In the genomic region with DNA sequence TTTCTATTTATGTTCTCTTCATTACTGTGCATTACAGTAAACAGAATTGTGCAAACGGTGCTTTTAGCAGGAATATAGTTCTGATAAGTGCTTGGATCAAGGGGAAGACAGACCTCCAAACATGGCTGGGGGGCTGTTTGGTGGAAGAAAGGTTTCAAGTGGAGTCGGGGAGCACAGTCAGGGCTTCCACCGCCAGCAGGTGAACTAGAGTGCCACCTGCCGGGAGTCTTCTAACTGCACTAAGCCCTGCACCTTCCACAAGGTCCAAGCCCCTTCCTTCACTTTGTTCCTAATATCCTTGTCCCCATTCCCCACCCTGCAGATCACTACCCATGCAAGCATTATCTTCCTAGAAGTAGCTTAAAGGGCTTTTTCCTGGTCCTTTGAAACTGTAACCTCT, we compare ENCODE assay signal across 8 cellular contexts. TPM values are rescaled to one million over a fixed set of nuclear protein-coding genes. Genes with fewer than 3 reads are reported as not detected.
DNase-seq lines count a peak whose midpoint lies in the region; ATAC-seq and TF ChIP-seq lines count a peak whose summit lies in the region.

No MANE protein-coding gene starts in this region.

- H3K4me3 ChIP-seq in AG10803 (ENCODE audit: low read length), result no peak overlapping the region
- H3K4me3 ChIP-seq in fibroblast of pulmonary artery (replicated peaks; ENCODE audit: low read depth, low read length), result no peak overlapping the region

- ATAC-seq in GM18867 (IDR thresholded peaks at IDR 0.05; ENCODE audit: unreplicated experiment), result peak; percentile 45
- ATAC-seq in omental fat pad (ENCODE audit: low FRiP score), result no peak
- ATAC-seq in GM18907 (IDR thresholded peaks at IDR 0.05; ENCODE audit: unreplicated experiment), result no peak

- TF ChIP-seq CTCF in AG10803 (conservative IDR thresholded peaks at IDR 0.05; ENCODE audit: low read length) (peak; percentile 35), fibroblast of pulmonary artery (IDR thresholded peaks at IDR 0.05; ENCODE audit: low read length, missing control alignments) (peak; percentile 58), omental fat pad (IDR thresholded peaks at IDR 0.05) (no peak)

- no peak for DNase-seq in AG10803 (ENCODE audit: low read depth)
- DNase-seq in OCI-M1 (lab: John Stamatoyannopoulos, UW), result peak; percentile 44
- peak; percentile 24 for DNase-seq in fibroblast of pulmonary artery (ENCODE audit: low read depth)
- no peak for DNase-seq in activated effector memory CD4-positive, alpha-beta T cell treated with Interleukin-2 at 50 U/mL for 16 hours
- DNase-seq in omental fat pad (ENCODE audit: low spot score), result no peak
- no peak for DNase-seq in middle frontal gyrus (ENCODE audit: extremely low spot score, low spot score)

RNA-seq across cellular contexts. Expression of a gene that starts 11.1 kb away (rescaled TPM):
- under 1 TPM in 2 of 4 donors, not detected in 2; under 0.01 to 0.06 TPM for total RNA-seq in omental fat pad

Comparison
In these comparisons a context has a peak if more than half of its experiments do, and no peak if none do; other contexts are left out.
1. DNase-seq: peak in OCI-M1 (single experiment) and fibroblast of pulmonary artery (single experiment); none in AG10803 (single experiment), activated effector memory CD4-positive, alpha-beta T cell treated with Interleukin-2 at 50 U/mL for 16 hours (single experiment), omental fat pad (single experiment) and middle frontal gyrus (single experiment).
2. CTCF ChIP-seq: peak in AG10803 (single experiment) and fibroblast of pulmonary artery (single experiment); none in omental fat pad (0 of 3).